In the genomic region with DNA sequence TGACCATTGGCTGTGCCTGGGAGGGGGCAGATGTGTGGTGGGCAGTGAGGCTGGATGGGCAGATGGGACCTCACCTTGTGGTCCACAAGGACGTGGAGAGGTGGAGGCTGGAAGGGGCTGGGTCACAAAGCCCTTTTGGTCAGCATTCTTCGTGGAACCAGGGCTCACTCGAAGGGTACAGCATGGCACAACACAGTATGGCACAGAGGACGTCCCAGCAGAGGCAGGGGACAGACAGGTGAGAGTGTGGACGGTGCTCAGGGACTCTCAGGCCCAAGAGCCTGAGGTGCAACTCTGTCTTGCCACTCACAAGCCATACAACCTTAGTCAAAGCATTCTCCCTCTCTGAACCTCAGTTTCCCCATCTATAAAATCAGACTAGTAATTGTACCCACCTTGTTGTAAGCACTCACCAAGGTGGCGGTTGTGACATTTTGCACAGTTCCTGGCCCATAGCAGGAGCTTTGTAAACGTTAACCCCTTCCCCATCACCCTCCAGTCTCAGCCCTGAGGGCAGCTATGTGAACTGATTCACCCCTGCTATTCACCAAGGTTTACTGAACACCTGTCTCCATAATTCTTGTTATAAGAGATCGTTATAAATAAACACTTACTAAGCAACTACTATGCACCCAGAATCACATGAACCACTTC, we compare ENCODE assay signal across 13 cellular contexts. TPM values are rescaled to one million over a fixed set of nuclear protein-coding genes. Genes with fewer than 3 reads are reported as not detected.
DNase-seq lines count a peak whose midpoint lies in the region; ATAC-seq and TF ChIP-seq lines count a peak whose summit lies in the region.
"Had no signal": no experiment of that assay in that cellular context is flagged by ENCODE, and none has a peak within 500 bp of the region (broad histone marks: within the 10 kb centered on the region; RNA-seq: fewer than 3 reads in every experiment).

No MANE protein-coding gene starts in this region.

- H3K9me3 Mint-ChIP-seq in MCF 10A (ENCODE audit: unreplicated experiment) = peaks cover 2% of the 10 kb centered on the region
- H3K9me3 Mint-ChIP-seq in chondrocyte (ENCODE audit: low read depth) = peaks cover 6% of the 10 kb centered on the region
- peaks cover 3% of the 10 kb centered on the region for H3K9me3 Mint-ChIP-seq in neural crest cell

- TF ChIP-seq EP300 in upper lobe of left lung (IDR thresholded peaks at IDR 0.05) = no peak

- H3K36me3 ChIP-seq in mammary epithelial cell (ENCODE audit: insufficient read depth, low read length) (no peaks in the 10 kb centered on the region), upper lobe of left lung (no peaks in the 10 kb centered on the region)

- intact Hi-C loops in MCF 10A (cut with micrococcal nuclease) (no loop called here), mammary epithelial cell (cut with micrococcal nuclease) (no loop called here)

- H3K27ac ChIP-seq in mammary epithelial cell (ENCODE audit: insufficient read depth, low read depth, low read length) = no peak overlapping the region
- H3K27ac ChIP-seq in upper lobe of left lung = peak overlapping the region in 3 of 4 donors; percentile 6 to 46 (median 35)

- no peaks in the 10 kb centered on the region for H3K79me2 ChIP-seq in mammary epithelial cell (ENCODE audit: insufficient read depth, low read length)

- H3K27me3 ChIP-seq in mammary epithelial cell (ENCODE audit: insufficient read depth, low read length) (no peaks in the 10 kb centered on the region), upper lobe of left lung (no peaks in the 10 kb centered on the region)

- H3K9ac ChIP-seq in mammary epithelial cell (ENCODE audit: insufficient read depth, low read length) = no peak overlapping the region

- no peak overlapping the region for H2AFZ ChIP-seq in mammary epithelial cell (ENCODE audit: low read depth, low read length)

- CTCF ChIA-PET in MCF 10A (lab: Yijun Ruan, JAX) = interaction anchor here (0.8 to 2.4 kb wide), 5 partner anchors 11 to 37 kb away, joined by 4 to 9 read pairs (median 7); no protein-coding TSS in a partner anchor
- CTCF ChIA-PET in mammary epithelial cell (lab: Charles Lee; ENCODE audit: low non-redundant PET) = no interaction called here

- no TSS peak for BruUV-seq in MCF 10A (replicated peaks; lab: Mats Ljungman, UMichigan)
- no TSS peak for BruUV-seq in mammary epithelial cell (replicated peaks; lab: Mats Ljungman, UMichigan)

- ATAC-seq in upper lobe of left lung (ENCODE audit: low FRiP score in 2 of 2) = no peak
- ATAC-seq in GM18502 (IDR thresholded peaks at IDR 0.05; ENCODE audit: poor library complexity, unreplicated experiment) = no peak
- no peak for ATAC-seq in GM21717 (IDR thresholded peaks at IDR 0.05; ENCODE audit: unreplicated experiment)
- ATAC-seq: K562 had no signal

- TF ChIP-seq CTCF in MCF 10A (IDR thresholded peaks at IDR 0.05; ENCODE audit: unreplicated experiment) = no peak
- no peak for TF ChIP-seq CTCF in mammary epithelial cell (conservative IDR thresholded peaks at IDR 0.05 in 1 of 2, IDR thresholded peaks at IDR 0.05 in 1 of 2; ENCODE audit: extremely low read depth in 1 of 2, insufficient read depth in 1 of 2, low read depth in 1 of 2, low read length in 2 of 2)
- no peak for TF ChIP-seq CTCF in chondrocyte (IDR thresholded peaks at IDR 0.05)
- TF ChIP-seq CTCF in neural crest cell (conservative IDR thresholded peaks at IDR 0.05) = no peak
- TF ChIP-seq CTCF in upper lobe of left lung (IDR thresholded peaks at IDR 0.05) = no peak

- H3K4me1 Mint-ChIP-seq in MCF 10A (ENCODE audit: insufficient read depth, unreplicated experiment) (peaks cover 72% of the 10 kb centered on the region), chondrocyte (ENCODE audit: low read depth) (peaks cover 58% of the 10 kb centered on the region), neural crest cell (peaks cover 16% of the 10 kb centered on the region)

- H3K27me3 Mint-ChIP-seq in MCF 10A (ENCODE audit: insufficient read depth, unreplicated experiment) = no peaks in the 10 kb centered on the region
- no peaks in the 10 kb centered on the region for H3K27me3 Mint-ChIP-seq in chondrocyte (ENCODE audit: low read depth)
- H3K27me3 Mint-ChIP-seq in neural crest cell (ENCODE audit: low read depth) = no peaks in the 10 kb centered on the region

- 88% methylated on average over 8 of the region's 8 CpGs for WGBS in mammary epithelial cell (ENCODE audit: low coverage, missing lambda C conversion rate)
- WGBS in upper lobe of left lung, 2 donors = 76 to 86% methylated on average over 7 to 8 of the region's 8 CpGs

- POLR2A ChIA-PET in MCF 10A (lab: Yijun Ruan, JAX) = interaction anchor here (0.7 to 6.5 kb wide), 7 partner anchors 9 to 1810 kb away, joined by 3 to 83 read pairs (median 3); partner anchors contain the start of gene TSKU

- no peak overlapping the region for H3K4me3 ChIP-seq in mammary epithelial cell (replicated peaks in 1 of 3; ENCODE audit: insufficient read depth in 1 of 3, low read depth in 2 of 3, low read length in 3 of 3)
- no peak overlapping the region for H3K4me3 ChIP-seq in upper lobe of left lung
- H3K4me3 ChIP-seq: K562 had no signal

- TF ChIP-seq POLR2A in upper lobe of left lung (IDR thresholded peaks at IDR 0.05) = no peak

- H3K27ac Mint-ChIP-seq in MCF 10A (ENCODE audit: low read depth, unreplicated experiment) (peak overlapping the region; percentile 91), chondrocyte (ENCODE audit: unreplicated experiment) (peak overlapping the region; percentile 93), neural crest cell (ENCODE audit: unreplicated experiment) (peak overlapping the region; percentile 71)
- H3K27ac Mint-ChIP-seq: memory B cell had no signal

- H3K4me2 ChIP-seq in mammary epithelial cell (ENCODE audit: insufficient read depth, low read depth, low read length) = no peak overlapping the region

- peak overlapping the region; percentile 53 for H3K4me3 Mint-ChIP-seq in MCF 10A (ENCODE audit: unreplicated experiment)
- H3K4me3 Mint-ChIP-seq in chondrocyte (ENCODE audit: unreplicated experiment) = no peak overlapping the region
- no peak overlapping the region for H3K4me3 Mint-ChIP-seq in neural crest cell
- H3K4me3 Mint-ChIP-seq: memory B cell had no signal

- no peak for DNase-seq in MCF 10A (ENCODE audit: unreplicated experiment)
- no peak for DNase-seq in mammary epithelial cell
- peak; percentile 56 for DNase-seq in chondrocyte (ENCODE audit: low spot score)
- no peak for DNase-seq in neural crest cell (ENCODE audit: low read depth, low spot score)
- no peak for DNase-seq in upper lobe of left lung
- DNase-seq in stimulated activated CD4-positive, alpha-beta T cell treated with anti-CD3 and anti-CD28 coated beads, Interleukin-2, amount 100 ng/mL, for 48 hours = no peak
- DNase-seq: effector CD4-positive, alpha-beta T cell; NCI-H1930; T-helper 9 cell had no signal

- dilution Hi-C loops in mammary epithelial cell (cut with HindIII; ENCODE audit: low sequenced_read_pairs) = no loop called here

- peaks cover 3% of the 10 kb centered on the region for H3K9me3 ChIP-seq in mammary epithelial cell (replicated peaks; ENCODE audit: insufficient read depth, low read length)
- H3K9me3 ChIP-seq in upper lobe of left lung = peaks cover 6 to 12% (median 8%) of the 10 kb centered on the region in 4 donors

- no peaks in the 10 kb centered on the region for H4K20me1 ChIP-seq in mammary epithelial cell (ENCODE audit: insufficient read depth, low read length)

- in situ Hi-C loops in mammary epithelial cell (cut with MboI; ENCODE audit: low sequenced_read_pairs in 2 of 2) = no loop called here

- H3K36me3 Mint-ChIP-seq in MCF 10A (ENCODE audit: insufficient read depth, unreplicated experiment) (no peaks in the 10 kb centered on the region), chondrocyte (ENCODE audit: low read depth) (peaks cover 1% of the 10 kb centered on the region), neural crest cell (ENCODE audit: low read depth) (peaks cover 2% of the 10 kb centered on the region)
- H3K36me3 Mint-ChIP-seq: memory B cell had no signal

- peaks cover 53% of the 10 kb centered on the region for H3K4me1 ChIP-seq in mammary epithelial cell (ENCODE audit: insufficient read depth, low read length)
- H3K4me1 ChIP-seq in upper lobe of left lung = peaks cover 30 to 43% (median 35%) of the 10 kb centered on the region in 4 donors

RNA-seq across cellular contexts. Expression of gene TSKU, which starts 11.6 kb away (rescaled TPM):
- total RNA-seq in MCF 10A (2022) = 18.4 and 20.1 TPM in 2 replicates
- total RNA-seq in mammary epithelial cell = 10 to 100 TPM; 41.3 to 49.6 TPM
- 51.9 TPM for polyA plus RNA-seq in mammary epithelial cell
- 57.2 TPM for polyA minus RNA-seq in mammary epithelial cell
- total RNA-seq in chondrocyte = 41.7 to 46.2 TPM (median 42.3 TPM) in 3 replicates
- total RNA-seq in neural crest cell = 27.5 and 28.3 TPM in 2 replicates
- total RNA-seq in upper lobe of left lung = 10 to 100 TPM in 2 of 6 donors, 1 to 10 TPM in 4; 2.1 to 19.8 (median 9.5) TPM
